9 cellular contexts compared by ENCODE assay signal in genomic region chr3:171168086-171168485, GRCh38.
DNase-seq lines count a peak whose midpoint lies in the region; ATAC-seq and TF ChIP-seq lines count a peak whose summit lies in the region.
"Had no signal": no experiment of that assay in that cellular context is flagged by ENCODE, and none has a peak within 500 bp of the region (broad histone marks: within the 10 kb centered on the region; RNA-seq: fewer than 3 reads in every experiment).

No MANE protein-coding gene starts in this region.

- no peaks in the 10 kb centered on the region for H3K36me3 ChIP-seq in adipocyte (ENCODE audit: control insufficient read depth, insufficient read depth, low read length, severe bottlenecking)

- peaks cover 3% of the 10 kb centered on the region for H3K9me3 ChIP-seq in adipocyte (ENCODE audit: control insufficient read depth, low read length)

- peaks cover 18% of the 10 kb centered on the region for H3K4me1 ChIP-seq in adipocyte (ENCODE audit: control insufficient read depth, insufficient read depth, low read length)

- H3K9ac ChIP-seq in adipocyte (ENCODE audit: low read length), result no peak overlapping the region

- no peaks in the 10 kb centered on the region for H3K27me3 ChIP-seq in adipocyte (replicated peaks; ENCODE audit: control insufficient read depth, insufficient read depth, low read length)

- peak; percentile 68 for TF ChIP-seq CTCF in AG09309 (IDR thresholded peaks at IDR 0.05; ENCODE audit: control insufficient read depth, insufficient read depth, low read depth, low read length, missing control alignments)
- TF ChIP-seq CTCF in HFF-Myc (IDR thresholded peaks at IDR 0.05; ENCODE audit: low read depth, low read length, missing control alignments), result peak; percentile 43

- H3K4me3 ChIP-seq in AG09309 (ENCODE audit: control insufficient read depth, low read depth, low read length) (no peak overlapping the region), HFF-Myc (replicated peaks; ENCODE audit: low read depth, low read length) (no peak overlapping the region), adipocyte (ENCODE audit: low read length) (no peak overlapping the region)

- no peak for ATAC-seq in HG02763 (IDR thresholded peaks at IDR 0.05; ENCODE audit: unreplicated experiment)

- DNase-seq in AG09309 (ENCODE audit: low read depth) (no peak), HFF-Myc (ENCODE audit: extremely low read depth, low read depth) (no peak), adipocyte (ENCODE audit: low read depth) (peak; percentile 35), iPS-NIHi11 (ENCODE audit: low spot score) (peak; percentile 58), cerebellum (ENCODE audit: low spot score) (no peak), NCI-H1930 (lab: John Stamatoyannopoulos, UW) (no peak), NCI-H446 treated with DMSO at 0.1 percent for 48 hours (lab: John Stamatoyannopoulos, UW) (no peak)
- DNase-seq: activated naive CD4-positive, alpha-beta T cell treated with Interleukin-2 at 50 U/mL for 16 hours had no signal

Comparison
In these comparisons a context has a peak if more than half of its experiments do, and no peak if none do; other contexts are left out.
1. DNase-seq: peak in adipocyte (single experiment) and iPS-NIHi11 (single experiment); none in AG09309 (single experiment), HFF-Myc (single experiment), cerebellum (single experiment), NCI-H1930 (0 of 2) and NCI-H446 treated with DMSO at 0.1 percent for 48 hours (single experiment).